In genomic region chr15:64961013-64961412, GRCh38 we compare ENCODE assay signal across 2 cellular contexts.
TF ChIP-seq lines count a peak whose summit lies in the region.

No MANE protein-coding gene starts in this region.

TF ChIP-seq in HepG2, 621 proteins besides CTCF, POLR2A, EP300 and RAD21:
- TF ChIP-seq ETV5 (CRISPR knock-in tag; IDR thresholded peaks at IDR 0.05; ENCODE audit: borderline replicate concordance) (no peak), ZNF766 (CRISPR knock-in tag; IDR thresholded peaks at IDR 0.05; ENCODE audit: borderline replicate concordance) (no peak), NR2F2 (IDR thresholded peaks at IDR 0.05; ENCODE audit: borderline replicate concordance, low read depth) (no peak), KIAA2018 (CRISPR knock-in tag; IDR thresholded peaks at IDR 0.05; ENCODE audit: borderline replicate concordance) (no peak), SOX6 (IDR thresholded peaks at IDR 0.05) (no peak), SOX6 (CRISPR knock-in tag; IDR thresholded peaks at IDR 0.05) (no peak), PHF20 (CRISPR knock-in tag; IDR thresholded peaks at IDR 0.05) (no peak), RBM22 (optimal IDR thresholded peaks at IDR 0.05; ENCODE audit: low read length) (no peak), ZNF782 (CRISPR knock-in tag; IDR thresholded peaks at IDR 0.05; ENCODE audit: borderline replicate concordance) (no peak), HDAC1 (CRISPR knock-in tag; IDR thresholded peaks at IDR 0.05) (no peak), RARA (CRISPR knock-in tag; IDR thresholded peaks at IDR 0.05) (no peak), SRY (CRISPR knock-in tag; IDR thresholded peaks at IDR 0.05) (no peak), ZNF264 (CRISPR knock-in tag; IDR thresholded peaks at IDR 0.05) (no peak), KLF6 (CRISPR knock-in tag; IDR thresholded peaks at IDR 0.05) (no peak), HIVEP1 (CRISPR knock-in tag; IDR thresholded peaks at IDR 0.05) (no peak), ZNF704 (CRISPR knock-in tag; IDR thresholded peaks at IDR 0.05; ENCODE audit: borderline replicate concordance) (no peak), NBN (conservative IDR thresholded peaks at IDR 0.05) (no peak)
TF ChIP-seq in HepG2: peak in this region for 0.

TF ChIP-seq in WTC11, 78 proteins besides CTCF, POLR2A, EP300 and RAD21:
- TF ChIP-seq CREM (CRISPR knock-in tag; IDR thresholded peaks at IDR 0.05) (no peak), PREB (CRISPR knock-in tag; IDR thresholded peaks at IDR 0.05; ENCODE audit: borderline replicate concordance) (no peak), NFYB (CRISPR knock-in tag; conservative IDR thresholded peaks at IDR 0.05; ENCODE audit: low read depth) (no peak), NR2C2 (CRISPR knock-in tag; IDR thresholded peaks at IDR 0.05) (no peak), GABPB1 (CRISPR knock-in tag; IDR thresholded peaks at IDR 0.05) (no peak), IRF2 (CRISPR knock-in tag; IDR thresholded peaks at IDR 0.05; ENCODE audit: borderline replicate concordance, low read depth) (no peak), ZNF263 (CRISPR knock-in tag; IDR thresholded peaks at IDR 0.05; ENCODE audit: low read depth) (no peak), TEAD4 (CRISPR knock-in tag; IDR thresholded peaks at IDR 0.05) (no peak), NFATC4 (CRISPR knock-in tag; IDR thresholded peaks at IDR 0.05) (no peak), HMGXB4 (CRISPR knock-in tag; IDR thresholded peaks at IDR 0.05) (no peak), GRHL2 (CRISPR knock-in tag; IDR thresholded peaks at IDR 0.05; ENCODE audit: insufficient replicate concordance, severe bottlenecking) (no peak), OVOL2 (CRISPR knock-in tag; IDR thresholded peaks at IDR 0.05; ENCODE audit: borderline replicate concordance) (no peak), ZNF532 (CRISPR knock-in tag; IDR thresholded peaks at IDR 0.05; ENCODE audit: borderline replicate concordance) (no peak), PRRX2 (CRISPR knock-in tag; IDR thresholded peaks at IDR 0.05) (no peak), MXD4 (CRISPR knock-in tag; IDR thresholded peaks at IDR 0.05; ENCODE audit: borderline replicate concordance) (no peak), RORB (CRISPR knock-in tag; IDR thresholded peaks at IDR 0.05) (no peak), ATF1 (CRISPR knock-in tag; IDR thresholded peaks at IDR 0.05) (no peak)
- TF ChIP-seq, protein P1, sequence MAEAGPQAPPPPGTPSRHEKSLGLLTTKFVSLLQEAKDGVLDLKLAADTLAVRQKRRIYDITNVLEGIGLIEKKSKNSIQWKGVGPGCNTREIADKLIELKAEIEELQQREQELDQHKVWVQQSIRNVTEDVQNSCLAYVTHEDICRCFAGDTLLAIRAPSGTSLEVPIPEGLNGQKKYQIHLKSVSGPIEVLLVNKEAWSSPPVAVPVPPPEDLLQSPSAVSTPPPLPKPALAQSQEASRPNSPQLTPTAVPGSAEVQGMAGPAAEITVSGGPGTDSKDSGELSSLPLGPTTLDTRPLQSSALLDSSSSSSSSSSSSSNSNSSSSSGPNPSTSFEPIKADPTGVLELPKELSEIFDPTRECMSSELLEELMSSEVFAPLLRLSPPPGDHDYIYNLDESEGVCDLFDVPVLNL (CRISPR knock-in tag; IDR thresholded peaks at IDR 0.05; ENCODE audit: borderline replicate concordance, low read depth) = no peak
- TF ChIP-seq, protein P2, sequence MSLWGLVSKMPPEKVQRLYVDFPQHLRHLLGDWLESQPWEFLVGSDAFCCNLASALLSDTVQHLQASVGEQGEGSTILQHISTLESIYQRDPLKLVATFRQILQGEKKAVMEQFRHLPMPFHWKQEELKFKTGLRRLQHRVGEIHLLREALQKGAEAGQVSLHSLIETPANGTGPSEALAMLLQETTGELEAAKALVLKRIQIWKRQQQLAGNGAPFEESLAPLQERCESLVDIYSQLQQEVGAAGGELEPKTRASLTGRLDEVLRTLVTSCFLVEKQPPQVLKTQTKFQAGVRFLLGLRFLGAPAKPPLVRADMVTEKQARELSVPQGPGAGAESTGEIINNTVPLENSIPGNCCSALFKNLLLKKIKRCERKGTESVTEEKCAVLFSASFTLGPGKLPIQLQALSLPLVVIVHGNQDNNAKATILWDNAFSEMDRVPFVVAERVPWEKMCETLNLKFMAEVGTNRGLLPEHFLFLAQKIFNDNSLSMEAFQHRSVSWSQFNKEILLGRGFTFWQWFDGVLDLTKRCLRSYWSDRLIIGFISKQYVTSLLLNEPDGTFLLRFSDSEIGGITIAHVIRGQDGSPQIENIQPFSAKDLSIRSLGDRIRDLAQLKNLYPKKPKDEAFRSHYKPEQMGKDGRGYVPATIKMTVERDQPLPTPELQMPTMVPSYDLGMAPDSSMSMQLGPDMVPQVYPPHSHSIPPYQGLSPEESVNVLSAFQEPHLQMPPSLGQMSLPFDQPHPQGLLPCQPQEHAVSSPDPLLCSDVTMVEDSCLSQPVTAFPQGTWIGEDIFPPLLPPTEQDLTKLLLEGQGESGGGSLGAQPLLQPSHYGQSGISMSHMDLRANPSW (CRISPR knock-in tag; conservative IDR thresholded peaks at IDR 0.05; ENCODE audit: low read depth) = no peak
